ENCODE assay signal across 35 cellular contexts in the genomic region with DNA sequence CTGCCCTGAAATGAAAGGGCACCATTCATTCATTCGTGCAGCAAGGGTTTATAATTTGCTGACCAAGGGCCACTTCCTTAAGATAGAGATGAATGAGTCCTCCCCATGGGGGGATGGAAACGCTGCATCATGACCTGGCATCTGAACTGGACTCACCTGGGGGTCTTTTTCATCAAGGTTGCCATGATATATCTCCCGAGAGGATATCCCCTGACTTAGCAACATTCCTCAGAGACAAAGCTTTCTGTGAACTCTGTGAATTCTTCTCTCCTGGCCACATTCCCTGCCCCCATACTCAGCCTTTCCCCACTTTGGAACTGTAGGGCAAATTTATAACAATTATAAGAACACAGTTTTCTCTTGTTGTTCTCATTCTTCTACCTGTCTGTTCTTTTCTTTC.
"Had no signal": no experiment of that assay in that cellular context is flagged by ENCODE, and none has a peak within 500 bp of the region (broad histone marks: within the 10 kb centered on the region; RNA-seq: fewer than 3 reads in every experiment).

No MANE protein-coding gene starts in this region.

- H3K4me3 Mint-ChIP-seq: activated CD4-positive, alpha-beta memory T cell treated with anti-CD3 and anti-CD28 coated beads, Interleukin-2, amount 10 ng/mL, durations not matched to agents 7 days and 5 days; activated CD8-positive, alpha-beta memory T cell treated with anti-CD3 and anti-CD28 coated beads, Interleukin-2, amount 10 ng/mL, durations not matched to agents 7 days and 5 days; activated naive CD4-positive, alpha-beta T cell treated with anti-CD3 and anti-CD28 coated beads, Interleukin-2, amount 10 ng/mL, durations not matched to agents 7 days and 5 days; activated naive CD8-positive, alpha-beta T cell; T-helper 1 cell treated with Interleukin-12 subunit alpha and Interleukin-12 subunit beta and Interleukin-4 antibody, amounts not matched to agents 30 μg/mL and 1 μg/mL, for 36 hours; T-helper 2 cell treated with Interferon-gamma antibody and Interleukin-4, amounts not matched to agents 5 μg/mL and 100 μg/mL, for 36 hours had no signal

- H3K9me3 ChIP-seq: MG63, Peyer's patch, SJSA1, SK-N-SH had no signal

- H3K36me3 ChIP-seq: brain microvascular endothelial cell, MG63, Peyer's patch, SJSA1 had no signal

- H3K27me3 ChIP-seq: brain microvascular endothelial cell, MG63, Peyer's patch, SJSA1 had no signal

- H3K27ac Mint-ChIP-seq: activated CD4-positive, alpha-beta memory T cell treated with anti-CD3 and anti-CD28 coated beads, Interleukin-2, amount 10 ng/mL, durations not matched to agents 7 days and 5 days; activated CD8-positive, alpha-beta memory T cell treated with anti-CD3 and anti-CD28 coated beads, Interleukin-2, amount 10 ng/mL, durations not matched to agents 7 days and 5 days; activated naive CD4-positive, alpha-beta T cell treated with anti-CD3 and anti-CD28 coated beads, Interleukin-2, amount 10 ng/mL, durations not matched to agents 7 days and 5 days; activated naive CD8-positive, alpha-beta T cell; T-helper 1 cell treated with Interleukin-12 subunit alpha and Interleukin-12 subunit beta and Interleukin-4 antibody, amounts not matched to agents 30 μg/mL and 1 μg/mL, for 36 hours; T-helper 2 cell treated with Interferon-gamma antibody and Interleukin-4, amounts not matched to agents 5 μg/mL and 100 μg/mL, for 36 hours had no signal

- H3K4me1 Mint-ChIP-seq: activated CD4-positive, alpha-beta memory T cell treated with anti-CD3 and anti-CD28 coated beads, Interleukin-2, amount 10 ng/mL, durations not matched to agents 7 days and 5 days; activated CD8-positive, alpha-beta memory T cell treated with anti-CD3 and anti-CD28 coated beads, Interleukin-2, amount 10 ng/mL, durations not matched to agents 7 days and 5 days; activated naive CD4-positive, alpha-beta T cell treated with anti-CD3 and anti-CD28 coated beads, Interleukin-2, amount 10 ng/mL, durations not matched to agents 7 days and 5 days had no signal

- H3K9ac ChIP-seq: SK-N-SH had no signal

- H3K27me3 Mint-ChIP-seq: activated CD8-positive, alpha-beta memory T cell treated with anti-CD3 and anti-CD28 coated beads, Interleukin-2, amount 10 ng/mL, durations not matched to agents 7 days and 5 days had no signal

- H3K4me1 ChIP-seq: Peyer's patch, SJSA1 had no signal

- ATAC-seq: activated CD8-positive, alpha-beta memory T cell treated with anti-CD3 and anti-CD28 coated beads, Interleukin-2, amount 10 ng/mL, durations not matched to agents 7 days and 5 days; PC-3 had no signal

- DNase-seq: activated CD4-positive, alpha-beta memory T cell treated with anti-CD3 and anti-CD28 coated beads, Interleukin-2, amount 10 ng/mL, durations not matched to agents 7 days and 5 days; activated CD4-positive, alpha-beta T cell treated with anti-CD3 and anti-CD28 coated beads for 1 hour; activated CD4-positive, alpha-beta T cell treated with anti-CD3 and anti-CD28 coated beads for 48 hours; activated CD4-positive, CD25-positive, alpha-beta regulatory T cell; activated CD8-positive, alpha-beta memory T cell treated with anti-CD3 and anti-CD28 coated beads for 24 hours; activated CD8-positive, alpha-beta memory T cell treated with anti-CD3 and anti-CD28 coated beads, Interleukin-2, amount 10 ng/mL, durations not matched to agents 7 days and 5 days; activated CD8-positive, alpha-beta memory T cell treated with anti-CD3 and anti-CD28 coated beads, Interleukin-2, amount 50 U/mL, for 48 hours; activated effector memory CD4-positive, alpha-beta T cell treated with Interleukin-2 at 50 U/mL for 16 hours; activated naive CD4-positive, alpha-beta T cell treated with anti-CD3 and anti-CD28 coated beads, Interleukin-2, amount 10 ng/mL, durations not matched to agents 7 days and 5 days; activated T-cell treated with anti-CD3 and anti-CD28 coated beads, Interleukin-2, amount 50 U/mL, for 48 hours; amniotic stem cell; aorta; brain microvascular endothelial cell; central memory CD4-positive, alpha-beta T cell; Kasumi-1; MG63; NCI-H1048; NCI-H1105 treated with DMSO at 0.1 percent for 48 hours; NCI-H1436 treated with DMSO at 0.1 percent for 48 hours; NCI-H1694 treated with DMSO at 0.1 percent for 48 hours; NCI-H2029; NCI-H345; NCI-H510A; NCI-H526; NCI-H748 treated with DMSO at 0.1 percent for 48 hours; NK-92 treated with Interleukin-12 subunit alpha and Interleukin-12 subunit beta, amount 100 ng/mL, for 24 hours; PC-3; Peyer's patch; RPMI8226; SHP77 treated with DMSO at 0.1 percent for 48 hours; SK-N-SH had no signal

- H3K27ac ChIP-seq: brain microvascular endothelial cell, Peyer's patch, SJSA1 had no signal

- H3K4me3 ChIP-seq: MG63, Peyer's patch, SJSA1 had no signal

- H3K36me3 Mint-ChIP-seq: activated CD8-positive, alpha-beta memory T cell treated with anti-CD3 and anti-CD28 coated beads, Interleukin-2, amount 10 ng/mL, durations not matched to agents 7 days and 5 days; activated naive CD4-positive, alpha-beta T cell treated with anti-CD3 and anti-CD28 coated beads, Interleukin-2, amount 10 ng/mL, durations not matched to agents 7 days and 5 days; activated naive CD8-positive, alpha-beta T cell had no signal
